In the genomic region with DNA sequence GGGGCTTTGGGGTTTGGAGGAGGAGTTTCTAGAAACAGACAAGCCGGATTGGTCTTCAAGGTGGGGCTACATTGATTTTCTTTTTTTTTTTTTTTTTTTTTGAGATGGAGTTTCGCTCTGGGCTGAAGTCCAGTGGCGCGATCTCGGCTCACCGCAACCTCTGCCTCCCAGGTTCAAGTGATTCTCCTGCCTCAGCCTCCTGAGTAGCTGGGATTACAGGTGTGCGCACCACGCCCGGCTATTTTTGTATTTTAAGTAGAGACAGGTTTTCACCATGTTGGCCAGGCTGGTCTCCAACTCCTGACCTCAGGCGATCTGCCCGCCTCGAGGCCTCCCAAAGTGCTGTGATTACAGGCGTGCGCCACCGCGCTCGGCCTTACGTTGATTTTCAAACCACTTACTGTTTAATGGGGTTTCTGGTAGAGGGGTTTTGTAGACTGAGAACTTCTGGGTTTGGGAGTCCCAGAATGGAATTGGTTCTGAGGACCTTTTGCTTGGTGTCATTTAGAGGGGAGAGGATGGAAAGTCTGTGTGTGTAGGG, we compare ENCODE assay signal across 12 cellular contexts. TPM values are rescaled to one million over a fixed set of nuclear protein-coding genes. Genes with fewer than 3 reads are reported as not detected.
DNase-seq lines count a peak whose midpoint lies in the region; ATAC-seq and TF ChIP-seq lines count a peak whose summit lies in the region.
"Not testable (repeated sequence)": the region's sequence is repeated elsewhere in the genome, so short reads cannot be mapped to it uniquely, and the experiment has no call there.
"Had no signal": no experiment of that assay in that cellular context is flagged by ENCODE, and none has a peak within 500 bp of the region (broad histone marks: within the 10 kb centered on the region; RNA-seq: fewer than 3 reads in every experiment).

No MANE protein-coding gene starts in this region.

- intact Hi-C loops in CD4-positive, alpha-beta memory T cell (cut with micrococcal nuclease), result loop anchor here (5.0 kb wide), 1 partner anchor 64 kb away; the partner anchor contains the start of gene HMG20B
- intact Hi-C loops in activated T-helper 2 cell treated with anti-CD3 and anti-CD28 coated beads, Interferon-gamma antibody, Interleukin-2, Interleukin-4, amounts not matched to agents 10 μg/mL and 5 μg/mL and 100 μg/mL, durations not matched to agents 14 hours and 24 hours and 36 hours (cut with micrococcal nuclease), result not testable (repeated sequence)

- peak overlapping the region; percentile 9 to 78 (median 62) for H3K27ac Mint-ChIP-seq in CD4-positive, alpha-beta memory T cell
- H3K27ac Mint-ChIP-seq in activated T-helper 2 cell treated with anti-CD3 and anti-CD28 coated beads, Interferon-gamma antibody, Interleukin-2, Interleukin-4, amounts not matched to agents 10 μg/mL and 5 μg/mL and 100 μg/mL, durations not matched to agents 14 hours and 24 hours and 36 hours, result not testable (repeated sequence)
- peak overlapping the region in 3 of 6 donors; percentile 63 to 98 (median 82) for H3K27ac Mint-ChIP-seq in naive B cell
- H3K27ac Mint-ChIP-seq in stimulated activated naive CD8-positive, alpha-beta T cell treated with anti-CD3 and anti-CD28 coated beads, Interleukin-15, amount 100 ng/mL, for 72 hours, result peak overlapping the region in 1 of 2 donors; percentile 19

- not testable (repeated sequence) for H3K36me3 ChIP-seq in CD4-positive, alpha-beta memory T cell (ENCODE audit: insufficient read depth, low read length); SK-N-SH (replicated peaks in 1 of 2; ENCODE audit: control insufficient read depth in 1 of 2, insufficient read depth in 2 of 2, low read length in 1 of 2)

- not testable (repeated sequence) for H3K4me3 ChIP-seq in CD4-positive, alpha-beta memory T cell (ENCODE audit: low read length in 2 of 2); SK-N-SH (ENCODE audit: low read depth in 2 of 2, low read length in 1 of 2)

- not testable (repeated sequence) for H2AFZ ChIP-seq in SK-N-SH (ENCODE audit: low read depth)

- POLR2A ChIA-PET in CD4-positive, alpha-beta memory T cell (lab: Charles Lee; ENCODE audit: partially characterized antibody); SK-N-SH (lab: Yijun Ruan, JAX): not testable (repeated sequence)

- not testable (repeated sequence) for TF ChIP-seq CTCF in SK-N-SH (IDR thresholded peaks at IDR 0.05)

- not testable (repeated sequence) for H3K27ac ChIP-seq in CD4-positive, alpha-beta memory T cell (ENCODE audit: low read depth, low read length); SK-N-SH (ENCODE audit: low read depth in 2 of 2, low read length in 1 of 2)
- H3K27ac ChIP-seq in epithelial cell of prostate, result peak overlapping the region; percentile 87

- not testable (repeated sequence) for H3K9me3 ChIP-seq in CD4-positive, alpha-beta memory T cell (ENCODE audit: control insufficient read depth in 1 of 2, low read length in 2 of 2); SK-N-SH

- not testable (repeated sequence) for DNase-seq in CD4-positive, alpha-beta memory T cell; activated T-helper 2 cell treated with anti-CD3 and anti-CD28 coated beads, Interferon-gamma antibody, Interleukin-2, Interleukin-4, amounts not matched to agents 10 μg/mL and 5 μg/mL and 100 μg/mL, durations not matched to agents 14 hours and 24 hours and 36 hours (ENCODE audit: low spot score); epithelial cell of prostate (ENCODE audit: low read depth, low spot score); naive B cell; stimulated activated naive CD8-positive, alpha-beta T cell treated with anti-CD3 and anti-CD28 coated beads, Interleukin-15, amount 100 ng/mL, for 72 hours
- DNase-seq in SK-N-SH, result peak; percentile 64

- peak overlapping the region; percentile 7; the same call in 1 of the 2 replicates for H3K4me2 ChIP-seq in SK-N-SH

- peak overlapping the region in 7 of 8 donors; percentile 57 to 90 (median 69) for H3K4me3 Mint-ChIP-seq in CD4-positive, alpha-beta memory T cell
- H3K4me3 Mint-ChIP-seq in activated T-helper 2 cell treated with anti-CD3 and anti-CD28 coated beads, Interferon-gamma antibody, Interleukin-2, Interleukin-4, amounts not matched to agents 10 μg/mL and 5 μg/mL and 100 μg/mL, durations not matched to agents 14 hours and 24 hours and 36 hours (ENCODE audit: low read depth), result peak overlapping the region; percentile 49
- H3K4me3 Mint-ChIP-seq in naive B cell, result peak overlapping the region; percentile 48 to 93 (median 68)
- peak overlapping the region; percentile 47 to 55 for H3K4me3 Mint-ChIP-seq in stimulated activated naive CD8-positive, alpha-beta T cell treated with anti-CD3 and anti-CD28 coated beads, Interleukin-15, amount 100 ng/mL, for 72 hours

- H3K9me3 Mint-ChIP-seq in CD4-positive, alpha-beta memory T cell; activated T-helper 2 cell treated with anti-CD3 and anti-CD28 coated beads, Interferon-gamma antibody, Interleukin-2, Interleukin-4, amounts not matched to agents 10 μg/mL and 5 μg/mL and 100 μg/mL, durations not matched to agents 14 hours and 24 hours and 36 hours; naive B cell; stimulated activated naive CD8-positive, alpha-beta T cell treated with anti-CD3 and anti-CD28 coated beads, Interleukin-15, amount 100 ng/mL, for 72 hours: not testable (repeated sequence)

- H3K9ac ChIP-seq in SK-N-SH, result not testable (repeated sequence)

- TF ChIP-seq RAD21 in SK-N-SH (IDR thresholded peaks at IDR 0.05; ENCODE audit: low read length), result not testable (repeated sequence)

- not testable (repeated sequence) for H3K27me3 Mint-ChIP-seq in CD4-positive, alpha-beta memory T cell; activated T-helper 2 cell treated with anti-CD3 and anti-CD28 coated beads, Interferon-gamma antibody, Interleukin-2, Interleukin-4, amounts not matched to agents 10 μg/mL and 5 μg/mL and 100 μg/mL, durations not matched to agents 14 hours and 24 hours and 36 hours (ENCODE audit: low read depth); naive B cell; stimulated activated naive CD8-positive, alpha-beta T cell treated with anti-CD3 and anti-CD28 coated beads, Interleukin-15, amount 100 ng/mL, for 72 hours

- H3F3A ChIP-seq in SK-N-SH (replicated peaks; ENCODE audit: insufficient read depth), result peaks cover 16% of the 10 kb centered on the region

- peaks cover 52% of the 10 kb centered on the region for H3K4me1 ChIP-seq in CD4-positive, alpha-beta memory T cell (ENCODE audit: insufficient read depth, low read length)
- peaks cover 11% of the 10 kb centered on the region in 2 experiments; a peak in 2 of 4 replicates for H3K4me1 ChIP-seq in SK-N-SH (ENCODE audit: control insufficient read depth in 1 of 2, insufficient read depth in 2 of 2, low read depth in 1 of 2, low read length in 1 of 2)

- H4K20me1 ChIP-seq in SK-N-SH (ENCODE audit: insufficient read depth), result peaks cover 56% of the 10 kb centered on the region

- WGBS in SK-N-SH (ENCODE audit: low lambda C conversion rate), result 97% methylated on average over 18 of the region's 18 CpGs

- peaks cover 71% of the 10 kb centered on the region for H3K79me2 ChIP-seq in SK-N-SH (ENCODE audit: insufficient read depth)

- not testable (repeated sequence) for TF ChIP-seq EP300 in SK-N-SH (IDR thresholded peaks at IDR 0.05; ENCODE audit: borderline replicate concordance in 1 of 2, low read depth in 1 of 2, low read length in 1 of 2)

- not testable (repeated sequence) for H3K9me2 ChIP-seq in SK-N-SH

- peaks cover 31 to 72% (median 52%) of the 10 kb centered on the region in 4 donors for H3K4me1 Mint-ChIP-seq in CD4-positive, alpha-beta memory T cell
- peaks cover 33% of the 10 kb centered on the region for H3K4me1 Mint-ChIP-seq in activated T-helper 2 cell treated with anti-CD3 and anti-CD28 coated beads, Interferon-gamma antibody, Interleukin-2, Interleukin-4, amounts not matched to agents 10 μg/mL and 5 μg/mL and 100 μg/mL, durations not matched to agents 14 hours and 24 hours and 36 hours (ENCODE audit: low read depth)
- peaks cover 36 to 59% (median 55%) of the 10 kb centered on the region in 3 donors for H3K4me1 Mint-ChIP-seq in naive B cell
- peaks cover 65% of the 10 kb centered on the region for H3K4me1 Mint-ChIP-seq in stimulated activated naive CD8-positive, alpha-beta T cell treated with anti-CD3 and anti-CD28 coated beads, Interleukin-15, amount 100 ng/mL, for 72 hours

- peaks cover 6 to 29% of the 10 kb centered on the region in 2 donors for H3K36me3 Mint-ChIP-seq in CD4-positive, alpha-beta memory T cell
- H3K36me3 Mint-ChIP-seq in activated T-helper 2 cell treated with anti-CD3 and anti-CD28 coated beads, Interferon-gamma antibody, Interleukin-2, Interleukin-4, amounts not matched to agents 10 μg/mL and 5 μg/mL and 100 μg/mL, durations not matched to agents 14 hours and 24 hours and 36 hours (ENCODE audit: low read depth), result peaks cover 35% of the 10 kb centered on the region
- H3K36me3 Mint-ChIP-seq in naive B cell, result peaks cover 0 to 11% of the 10 kb centered on the region in 2 donors

- H3K27me3 ChIP-seq in CD4-positive, alpha-beta memory T cell (ENCODE audit: insufficient read depth, low read length); SK-N-SH (ENCODE audit: insufficient read depth): not testable (repeated sequence)

- CTCF ChIA-PET in CD4-positive, alpha-beta memory T cell (lab: Charles Lee; ENCODE audit: partially characterized antibody); SK-N-SH (lab: Yijun Ruan, JAX): not testable (repeated sequence)

- not testable (repeated sequence) for ATAC-seq in naive B cell (ENCODE audit: low read depth in 2 of 2); stimulated activated naive CD8-positive, alpha-beta T cell treated with anti-CD3 and anti-CD28 coated beads, Interleukin-15, amount 100 ng/mL, for 72 hours

RNA-seq across cellular contexts. Expression of gene FZR1, which starts 2.1 kb away (rescaled TPM):
- 10 to 100 TPM; 73.3 to 73.7 TPM for total RNA-seq in CD4-positive, alpha-beta memory T cell
- polyA plus RNA-seq in CD4-positive, alpha-beta memory T cell, result 10 to 100 TPM in 1 of 2 donors, 1 to 10 TPM in 1; 7.1 to 16.0 TPM
- 27.1 and 36.3 TPM in 2 replicates for polyA plus RNA-seq in SK-N-SH (2012; rRNA removed)
- polyA plus RNA-seq in SK-N-SH (2012; cell fraction: cytosol; rRNA removed), result 10.7 and 16.5 TPM in 2 replicates
- polyA plus RNA-seq in SK-N-SH (2012; cell fraction: nucleus; rRNA removed), result 74.3 and 97.6 TPM in 2 replicates
- total RNA-seq in activated T-helper 2 cell treated with anti-CD3 and anti-CD28 coated beads, Interferon-gamma antibody, Interleukin-2, Interleukin-4, amounts not matched to agents 10 μg/mL and 5 μg/mL and 100 μg/mL, durations not matched to agents 14 hours and 24 hours and 36 hours, result 44.3 and 49.2 TPM in 2 replicates
- 10 to 100 TPM in 4 of 6 donors, 1 to 10 TPM in 2; 5.8 to 20.0 (median 10.7) TPM for polyA plus RNA-seq in naive B cell (ENCODE audit: low read depth in 6 of 6)

RNA-seq across cellular contexts. Expression of gene DOHH, which starts 7.7 kb away (rescaled TPM):
- total RNA-seq in CD4-positive, alpha-beta memory T cell, result 1 to 10 TPM; 8.3 TPM
- polyA plus RNA-seq in CD4-positive, alpha-beta memory T cell, result 10 to 100 TPM in 1 of 2 donors, 1 to 10 TPM in 1; 3.1 to 13.0 TPM
- polyA plus RNA-seq in SK-N-SH (2012; rRNA removed) (14.3 and 14.5 TPM in 2 replicates), naive B cell (ENCODE audit: low read depth in 6 of 6) (10 to 100 TPM in 2 of 6 donors, 1 to 10 TPM in 4; 6.6 to 11.5 (median 7.4) TPM)
- polyA plus RNA-seq in SK-N-SH (2012; cell fraction: cytosol; rRNA removed), result 10.3 and 13.3 TPM in 2 replicates
- polyA plus RNA-seq in SK-N-SH (2012; cell fraction: nucleus; rRNA removed), result 14.5 and 22.6 TPM in 2 replicates
- total RNA-seq in activated T-helper 2 cell treated with anti-CD3 and anti-CD28 coated beads, Interferon-gamma antibody, Interleukin-2, Interleukin-4, amounts not matched to agents 10 μg/mL and 5 μg/mL and 100 μg/mL, durations not matched to agents 14 hours and 24 hours and 36 hours, result 19.7 and 20.6 TPM in 2 replicates

RNA-seq across cellular contexts. Expression of gene SMIM44, which starts 24.9 kb away (rescaled TPM):
- total RNA-seq in CD4-positive, alpha-beta memory T cell, result not detected
- not detected for polyA plus RNA-seq in CD4-positive, alpha-beta memory T cell
- polyA plus RNA-seq in SK-N-SH (2012; rRNA removed), result not detected in 2 replicates
- not detected in 2 replicates for polyA plus RNA-seq in SK-N-SH (2012; cell fraction: cytosol; rRNA removed)
- not detected in 2 replicates for polyA plus RNA-seq in SK-N-SH (2012; cell fraction: nucleus; rRNA removed)
- not detected in 2 replicates for total RNA-seq in activated T-helper 2 cell treated with anti-CD3 and anti-CD28 coated beads, Interferon-gamma antibody, Interleukin-2, Interleukin-4, amounts not matched to agents 10 μg/mL and 5 μg/mL and 100 μg/mL, durations not matched to agents 14 hours and 24 hours and 36 hours
- polyA plus RNA-seq in naive B cell (ENCODE audit: low read depth in 6 of 6), result not detected
- total RNA-seq: breast epithelium, foreskin keratinocyte, pancreas, Right ventricle myocardium superior, spleen had no signal
- polyA plus RNA-seq: foreskin keratinocyte, mammary epithelial cell, spleen had no signal

RNA-seq across cellular contexts. Expression of gene SMIM24, which starts 27.9 kb away (rescaled TPM):
- total RNA-seq in CD4-positive, alpha-beta memory T cell, result not detected
- polyA plus RNA-seq in CD4-positive, alpha-beta memory T cell, result not detected
- polyA plus RNA-seq in SK-N-SH (2012; rRNA removed), result 0.12 TPM in 1 of 2 replicates, not detected in the other
- not detected in 2 replicates for polyA plus RNA-seq in SK-N-SH (2012; cell fraction: cytosol; rRNA removed)
- 0.18 TPM in 1 of 2 replicates, not detected in the other for polyA plus RNA-seq in SK-N-SH (2012; cell fraction: nucleus; rRNA removed)
- 0.51 and 0.84 TPM in 2 replicates for total RNA-seq in activated T-helper 2 cell treated with anti-CD3 and anti-CD28 coated beads, Interferon-gamma antibody, Interleukin-2, Interleukin-4, amounts not matched to agents 10 μg/mL and 5 μg/mL and 100 μg/mL, durations not matched to agents 14 hours and 24 hours and 36 hours
- 1 to 10 TPM in 1 of 6 donors, under 1 TPM in 3, not detected in 2; 0.50 to 1.2 (median 0.72) TPM for polyA plus RNA-seq in naive B cell (ENCODE audit: low read depth in 6 of 6)
- total RNA-seq: foreskin keratinocyte, Right ventricle myocardium superior had no signal

RNA-seq across cellular contexts. Expression of gene TEKTIP1, which starts 30.8 kb away (rescaled TPM):
- total RNA-seq in CD4-positive, alpha-beta memory T cell, result 10 to 100 TPM in 1 of 2 experiments, 1 to 10 TPM in 1; 8.1 to 10.6 TPM
- polyA plus RNA-seq in CD4-positive, alpha-beta memory T cell, result under 1 TPM in 1 of 2 donors, not detected in 1; 0.55 TPM
- 0.12 TPM in 1 of 2 replicates, not detected in the other for polyA plus RNA-seq in SK-N-SH (2012; rRNA removed)
- polyA plus RNA-seq in SK-N-SH (2012; cell fraction: cytosol; rRNA removed), result not detected in 2 replicates
- 0.14 and 0.34 TPM in 2 replicates for polyA plus RNA-seq in SK-N-SH (2012; cell fraction: nucleus; rRNA removed)
- total RNA-seq in activated T-helper 2 cell treated with anti-CD3 and anti-CD28 coated beads, Interferon-gamma antibody, Interleukin-2, Interleukin-4, amounts not matched to agents 10 μg/mL and 5 μg/mL and 100 μg/mL, durations not matched to agents 14 hours and 24 hours and 36 hours, result 2.0 and 2.5 TPM in 2 replicates
- polyA plus RNA-seq in naive B cell (ENCODE audit: low read depth in 6 of 6), result under 1 TPM in 1 of 6 donors, not detected in 5; 0.56 TPM
- total RNA-seq: foreskin keratinocyte had no signal
- polyA plus RNA-seq: foreskin keratinocyte, mammary epithelial cell had no signal
